ENCODE assay signal across 26 cellular contexts in the genomic region with DNA sequence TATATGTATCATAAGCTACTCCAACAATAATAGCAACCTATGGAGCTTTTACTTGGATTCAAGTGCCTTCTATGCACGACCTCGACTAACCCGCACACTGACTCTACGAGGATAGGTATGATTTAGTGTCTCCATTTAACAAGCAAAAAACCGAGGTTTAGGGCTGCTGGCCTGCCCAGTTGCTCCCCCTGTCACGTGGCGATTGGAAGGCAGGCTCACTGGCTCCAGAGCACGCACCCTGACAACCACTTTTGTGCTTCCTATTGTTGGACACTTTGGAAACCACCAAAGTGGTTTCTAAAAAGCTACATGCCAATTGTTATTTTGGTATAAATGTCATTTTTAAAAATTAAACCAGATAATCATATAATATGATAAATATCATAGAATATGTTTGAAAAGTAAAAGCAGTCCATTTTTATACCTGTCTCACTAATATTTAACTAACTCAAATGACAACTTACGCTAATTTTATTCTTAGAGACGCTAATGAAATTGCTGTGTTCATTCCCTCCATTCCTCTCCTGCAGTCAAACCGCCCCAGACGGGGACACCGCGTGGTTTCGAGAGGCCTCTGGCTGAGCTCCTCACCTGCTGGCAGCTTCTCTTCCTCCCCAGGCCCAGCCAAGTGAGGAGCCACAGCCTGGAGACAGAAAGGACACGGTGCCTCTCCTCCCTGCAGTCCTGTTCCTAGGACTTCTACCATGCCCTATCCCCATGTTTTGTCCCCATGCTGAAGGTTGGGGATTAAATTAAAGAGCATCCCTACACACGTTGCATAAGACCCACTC. TPM values are rescaled to one million over a fixed set of nuclear protein-coding genes. Genes with fewer than 3 reads are reported as not detected.
DNase-seq lines count a peak whose midpoint lies in the region; ATAC-seq and TF ChIP-seq lines count a peak whose summit lies in the region.
"Had no signal": no experiment of that assay in that cellular context is flagged by ENCODE, and none has a peak within 500 bp of the region (broad histone marks: within the 10 kb centered on the region; RNA-seq: fewer than 3 reads in every experiment).

No MANE protein-coding gene starts in this region.

- H3K4me3 Mint-ChIP-seq in T-cell (no peak overlapping the region), endodermal cell (no peak overlapping the region), progenitor cell of endocrine pancreas (ENCODE audit: low read depth) (no peak overlapping the region)
- H3K4me3 Mint-ChIP-seq: CD4-positive, alpha-beta T cell; H9 had no signal

- DNase-seq in Right ventricle myocardium inferior (ENCODE audit: missing footprints) (peak; percentile 59), left cardiac atrium (no peak), T-cell (no peak), endodermal cell (no peak), progenitor cell of endocrine pancreas (ENCODE audit: low spot score, unreplicated experiment) (no peak), inferior parietal cortex (ENCODE audit: extremely low spot score) (no peak)
- DNase-seq in activated T-cell treated with anti-CD3 and anti-CD28 coated beads, Interleukin-2, amount 50 U/mL, for 48 hours = no peak
- DNase-seq: AML-193; CD4-positive, alpha-beta T cell; COR-L47; GDM1; H9; KG1; MG63; NCI-H1105 treated with DMSO at 0.1 percent for 48 hours; NCI-H146; NCI-H1930; NCI-H2107; NCI-H446 treated with DMSO at 0.1 percent for 48 hours; NCI-H526; NCI-H82; PC-9; SHP77 treated with DMSO at 0.1 percent for 48 hours had no signal

- H3K4me1 Mint-ChIP-seq in T-cell = peaks cover 11 to 21% (median 12%) of the 10 kb centered on the region in 3 donors
- H3K4me1 Mint-ChIP-seq in endodermal cell = peaks cover 5% of the 10 kb centered on the region
- peaks cover 13% of the 10 kb centered on the region for H3K4me1 Mint-ChIP-seq in progenitor cell of endocrine pancreas (ENCODE audit: low read depth)

- 89 to 94% methylated on average over 16 to 17 of the region's 17 CpGs for WGBS in endodermal cell (ENCODE audit: insufficient coverage in 1 of 2, insufficient read length in 1 of 2), 2 experiments

- no peaks in the 10 kb centered on the region for H3K9me3 Mint-ChIP-seq in T-cell
- H3K9me3 Mint-ChIP-seq in endodermal cell = no peaks in the 10 kb centered on the region
- no peaks in the 10 kb centered on the region for H3K9me3 Mint-ChIP-seq in progenitor cell of endocrine pancreas (ENCODE audit: low read depth)
- H3K9me3 Mint-ChIP-seq: CD4-positive, alpha-beta T cell; H9 had no signal

- ATAC-seq in Right ventricle myocardium inferior (peak; percentile 40), left cardiac atrium (no peak), T-cell (replicated peaks in 1 of 4) (no peak), GM18861 (IDR thresholded peaks at IDR 0.05; ENCODE audit: unreplicated experiment) (no peak)
- ATAC-seq: GM12878 had no signal

- no peaks in the 10 kb centered on the region for H3K4me1 ChIP-seq in endodermal cell (ENCODE audit: control insufficient read depth, insufficient read depth, low read length)

- H3K27me3 Mint-ChIP-seq in T-cell (peaks cover 15 to 33% of the 10 kb centered on the region in 2 donors), endodermal cell (ENCODE audit: insufficient read depth) (peaks cover 6% of the 10 kb centered on the region), progenitor cell of endocrine pancreas (peaks cover 3% of the 10 kb centered on the region)

- H3K27ac ChIP-seq in endodermal cell (ENCODE audit: low read depth, low read length) = no peak overlapping the region
- H3K27ac ChIP-seq: BLaER1 treated with 17β-estradiol and CSF1 and Interleukin-3, amounts not matched to agents 10 nM and 100 nM; PC-9 had no signal

- TF ChIP-seq CTCF in endodermal cell (conservative IDR thresholded peaks at IDR 0.05) (no peak), progenitor cell of endocrine pancreas (IDR thresholded peaks at IDR 0.05; ENCODE audit: unreplicated experiment) (no peak)

- intact Hi-C loops in Right ventricle myocardium inferior (cut with DNase I) = no loop called here
- intact Hi-C loops in left cardiac atrium (cut with DNase I) = no loop called here

- H3K27ac Mint-ChIP-seq in T-cell (peak overlapping the region; percentile 8 to 22), endodermal cell (peak overlapping the region; percentile 31), progenitor cell of endocrine pancreas (peak overlapping the region; percentile 34)
- H3K27ac Mint-ChIP-seq: CD4-positive, alpha-beta T cell; H9 had no signal

- H3K27me3 ChIP-seq in endodermal cell (ENCODE audit: control insufficient read depth, insufficient read depth, low read length, poor library complexity, severe bottlenecking) = no peaks in the 10 kb centered on the region
- H3K27me3 ChIP-seq: BLaER1 treated with 17β-estradiol and CSF1 and Interleukin-3, amounts not matched to agents 10 nM and 100 nM; MG63 had no signal

- H3K4me3 ChIP-seq in endodermal cell (ENCODE audit: low read length) = no peak overlapping the region
- H3K4me3 ChIP-seq: BLaER1 treated with 17β-estradiol and CSF1 and Interleukin-3, amounts not matched to agents 10 nM and 100 nM; GM12878; MG63; PC-9 had no signal

- POLR2A ChIA-PET in T-cell (lab: Charles Lee) = no interaction called here

- no peaks in the 10 kb centered on the region for H3K36me3 ChIP-seq in endodermal cell (ENCODE audit: control insufficient read depth, insufficient read depth, low read length)
- H3K36me3 ChIP-seq: BLaER1 treated with 17β-estradiol and CSF1 and Interleukin-3, amounts not matched to agents 10 nM and 100 nM; MG63 had no signal

- CTCF ChIA-PET in T-cell (lab: Charles Lee) = no interaction called here

- H3K9me3 ChIP-seq in endodermal cell (ENCODE audit: control insufficient read depth, low read length) = no peaks in the 10 kb centered on the region
- H3K9me3 ChIP-seq: MG63 had no signal

- no peaks in the 10 kb centered on the region for H3K36me3 Mint-ChIP-seq in T-cell
- no peaks in the 10 kb centered on the region for H3K36me3 Mint-ChIP-seq in endodermal cell (ENCODE audit: low read depth)
- no peaks in the 10 kb centered on the region for H3K36me3 Mint-ChIP-seq in progenitor cell of endocrine pancreas (ENCODE audit: insufficient read depth)

- H3K9ac ChIP-seq in endodermal cell (ENCODE audit: extremely low read depth, low read length, poor library complexity, severe bottlenecking) = no peak overlapping the region
- H3K9ac ChIP-seq: BLaER1 treated with 17β-estradiol and CSF1 and Interleukin-3, amounts not matched to agents 10 nM and 100 nM had no signal

RNA-seq across cellular contexts. Expression of gene RHEB, which starts 22.2 kb away (rescaled TPM):
- total RNA-seq in Right ventricle myocardium inferior = 135 TPM
- total RNA-seq in left cardiac atrium = 100 to 1,000 TPM; 110 to 180 TPM
- total RNA-seq in T-cell = 10 to 100 TPM; 35.8 to 46.0 (median 41.6) TPM
- 100 to 1,000 TPM; 108 to 113 TPM for total RNA-seq in endodermal cell
- polyA plus RNA-seq in endodermal cell (2013, experiment 1 of 2) = 119 TPM
- polyA plus RNA-seq in endodermal cell (2013, experiment 2 of 2) = 115 TPM
- total RNA-seq in progenitor cell of endocrine pancreas = 71.7 and 78.8 TPM in 2 replicates
